In genomic region chr20:34538671-34539123, GRCh38 we compare ENCODE assay signal across 9 cellular contexts. TPM values are rescaled to one million over a fixed set of nuclear protein-coding genes. Genes with fewer than 3 reads are reported as not detected.
A peak's percentile ranks its signal among the peaks of the same experiment; 100 is the strongest.
DNase-seq lines count a peak whose midpoint lies in the region; ATAC-seq and TF ChIP-seq lines count a peak whose summit lies in the region.
"Had no signal": no experiment of that assay in that cellular context is flagged by ENCODE, and none has a peak within 500 bp of the region (broad histone marks: within the 10 kb centered on the region; RNA-seq: fewer than 3 reads in every experiment).

No MANE protein-coding gene starts in this region.

- ATAC-seq in HG02678 (IDR thresholded peaks at IDR 0.05; ENCODE audit: unreplicated experiment) = no peak

- no peak overlapping the region for H3K9ac ChIP-seq in liver (ENCODE audit: low read depth in 1 of 2, low read length in 2 of 2)

- no peaks in the 10 kb centered on the region for H3K9me3 ChIP-seq in liver (ENCODE audit: control insufficient read depth in 4 of 4, low read length in 3 of 4)

- no peak overlapping the region for H3K4me3 ChIP-seq in cardiac fibroblast (replicated peaks in 1 of 2; ENCODE audit: low read depth in 2 of 2, low read length in 2 of 2)
- no peak overlapping the region for H3K4me3 ChIP-seq in liver (ENCODE audit: low read depth in 1 of 3, low read length in 3 of 3)
- H3K4me3 ChIP-seq: skin epidermis had no signal

- WGBS in liver = 19% methylated on average over 5 of the region's 5 CpGs

- H3K27ac ChIP-seq in liver (ENCODE audit: low read depth in 1 of 2, low read length in 2 of 2) (no peak overlapping the region), substantia nigra (ENCODE audit: low read depth, low read length, poor library complexity, severe bottlenecking) (peak overlapping the region; percentile 55)

- H3K4me1 ChIP-seq in liver (ENCODE audit: control insufficient read depth in 4 of 4, insufficient read depth in 4 of 4, low read length in 3 of 4) = peaks cover 0 to 11% (median 8%) of the 10 kb centered on the region in 4 donors

- H3K36me3 ChIP-seq in liver (ENCODE audit: control insufficient read depth in 4 of 4, insufficient read depth in 3 of 4, low read depth in 1 of 4, low read length in 3 of 4) = peaks cover 16 to 42% (median 37%) of the 10 kb centered on the region in 4 donors

- DNase-seq in DMS53 (lab: John Stamatoyannopoulos, UW) (peak; percentile 72), Kasumi-1 (lab: John Stamatoyannopoulos, UW) (peak; percentile 53 to 56), UCSD-AML1 (lab: John Stamatoyannopoulos, UW; ENCODE audit: unreplicated experiment) (peak; percentile 45), cardiac fibroblast (ENCODE audit: low read depth in 2 of 2) (peak; percentile 69 to 72), substantia nigra (lab: John Stamatoyannopoulos, UW) (peak in 29 of 49 donors; percentile 10 to 61 (median 33)), cortex of kidney (lab: John Stamatoyannopoulos, UW) (no peak)

- peak; percentile 89 to 94 for TF ChIP-seq RAD21 in liver (IDR thresholded peaks at IDR 0.05)

- peak; percentile 95 for TF ChIP-seq CTCF in cardiac fibroblast (IDR thresholded peaks at IDR 0.05; ENCODE audit: low read depth, low read length)
- TF ChIP-seq CTCF in liver (IDR thresholded peaks at IDR 0.05; ENCODE audit: low read depth, low read length, missing input control) = peak; percentile 93

- no peaks in the 10 kb centered on the region for H3K27me3 ChIP-seq in liver (ENCODE audit: control insufficient read depth in 4 of 4, insufficient read depth in 4 of 4, low read length in 3 of 4)

TF ChIP-seq in liver, 16 proteins besides CTCF, POLR2A, EP300 and RAD21:
- TF ChIP-seq HNF4A (conservative IDR thresholded peaks at IDR 0.05) = peak; percentile 33 to 73
- peak; percentile 99 to 100 for TF ChIP-seq RXRA (IDR thresholded peaks at IDR 0.05)
- TF ChIP-seq YY1 (IDR thresholded peaks at IDR 0.05) = no peak
- peak; percentile 33 for TF ChIP-seq NR2F2 (IDR thresholded peaks at IDR 0.05)
- peak; percentile 60 for TF ChIP-seq SP1 (IDR thresholded peaks at IDR 0.05)
- TF ChIP-seq JUND (IDR thresholded peaks at IDR 0.05) = no peak

RNA-seq across cellular contexts. Expression of gene MAP1LC3A, which starts 19.8 kb away (rescaled TPM):
- 1 to 10 TPM; 4.9 to 6.3 TPM for total RNA-seq in liver
- 10 to 100 TPM; 19.1 to 38.8 TPM for polyA plus RNA-seq in liver

RNA-seq across cellular contexts. Expression of gene DYNLRB1, which starts 22.5 kb away (rescaled TPM):
- 10 to 100 TPM; 15.8 to 31.7 TPM for total RNA-seq in liver
- polyA plus RNA-seq in liver = 10 to 100 TPM; 57.8 to 66.9 TPM
